ENCODE assay signal across 25 cellular contexts in the genomic region with DNA sequence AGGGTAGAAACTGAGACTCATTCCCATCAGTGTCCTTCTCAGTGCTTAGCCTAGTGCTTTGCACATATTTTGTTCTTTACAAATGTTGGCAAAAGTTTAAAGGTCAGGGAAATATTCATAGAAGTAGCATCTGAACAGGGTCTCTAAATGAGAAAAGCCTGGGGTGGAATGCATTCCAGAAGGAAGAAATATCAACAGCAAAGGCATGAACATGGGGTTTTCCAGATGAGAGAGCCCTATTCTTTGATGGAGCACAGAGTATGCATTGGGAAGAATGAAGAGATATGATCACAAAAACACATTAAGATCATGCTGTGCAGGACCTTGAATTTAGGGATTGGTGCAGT.
"Had no signal": no experiment of that assay in that cellular context is flagged by ENCODE, and none has a peak within 500 bp of the region (broad histone marks: within the 10 kb centered on the region; RNA-seq: fewer than 3 reads in every experiment).

No MANE protein-coding gene starts in this region.

- H3K4me3 ChIP-seq: breast epithelium, K562, Peyer's patch had no signal

- H3K4me3 Mint-ChIP-seq: activated B cell treated with CpG ODN at 0.5 μM for 24 hours; activated CD4-positive, alpha-beta T cell treated with anti-CD3 and anti-CD28 coated beads, Interleukin-2, amount 10 ng/mL, durations not matched to agents 24 days and 14 days; activated CD8-positive, alpha-beta memory T cell treated with anti-CD3 and anti-CD28 coated beads, Interleukin-2, amount 10 ng/mL, durations not matched to agents 7 days and 5 days; activated naive CD4-positive, alpha-beta T cell treated with anti-CD3 and anti-CD28 coated beads for 36 hours; activated naive CD8-positive, alpha-beta T cell; activated T-helper 17 cell treated with anti-CD3 and anti-CD28 coated beads, Interleukin-2, amount 50 U/mL, for 72 hours; T-helper 17 cell had no signal

- H3K27ac Mint-ChIP-seq: activated B cell treated with CpG ODN at 0.5 μM for 24 hours; activated CD4-positive, alpha-beta T cell treated with anti-CD3 and anti-CD28 coated beads, Interleukin-2, amount 10 ng/mL, durations not matched to agents 24 days and 14 days; activated CD8-positive, alpha-beta memory T cell treated with anti-CD3 and anti-CD28 coated beads, Interleukin-2, amount 10 ng/mL, durations not matched to agents 7 days and 5 days; activated naive CD4-positive, alpha-beta T cell treated with anti-CD3 and anti-CD28 coated beads for 36 hours; activated naive CD8-positive, alpha-beta T cell; activated T-helper 17 cell treated with anti-CD3 and anti-CD28 coated beads, Interleukin-2, amount 50 U/mL, for 72 hours; T-helper 17 cell had no signal

- DNase-seq: activated B cell treated with CpG ODN at 0.5 μM for 24 hours; activated CD4-positive, alpha-beta T cell treated with anti-CD3 and anti-CD28 coated beads for 1 hour; activated CD4-positive, alpha-beta T cell treated with anti-CD3 and anti-CD28 coated beads, Interleukin-2, amount 10 ng/mL, durations not matched to agents 24 days and 14 days; activated CD4-positive, alpha-beta T cell treated with anti-CD3 and anti-CD28 coated beads, Interleukin-2, amount 50 U/mL, for 48 hours; activated CD8-positive, alpha-beta memory T cell treated with anti-CD3 and anti-CD28 coated beads, Interleukin-2, amount 10 ng/mL, durations not matched to agents 7 days and 5 days; activated gamma-delta T cell; activated naive CD4-positive, alpha-beta T cell treated with anti-CD3 and anti-CD28 coated beads for 36 hours; activated T-cell treated with anti-CD3 and anti-CD28 coated beads, Interleukin-2, amount 50 U/mL, for 48 hours; central memory CD4-positive, alpha-beta T cell; Karpas-422; NCI-H1092; NCI-H1417; NCI-H1930; NCI-H2171 treated with DMSO at 0.1 percent for 48 hours; NCI-H526; NCI-H774; Peyer's patch; SHP77; T-helper 17 cell; T-helper 9 cell had no signal

- H3K27me3 Mint-ChIP-seq: activated naive CD8-positive, alpha-beta T cell had no signal

- H3K27me3 ChIP-seq: breast epithelium, Peyer's patch had no signal

- ATAC-seq: activated CD8-positive, alpha-beta memory T cell treated with anti-CD3 and anti-CD28 coated beads, Interleukin-2, amount 10 ng/mL, durations not matched to agents 7 days and 5 days; activated T-helper 17 cell treated with anti-CD3 and anti-CD28 coated beads, Interleukin-2, amount 50 U/mL, for 72 hours; K562; T-helper 17 cell had no signal

- H3K27ac ChIP-seq: breast epithelium, Peyer's patch, RWPE1 had no signal

- H3K4me1 ChIP-seq: Peyer's patch had no signal

- H3K4me1 Mint-ChIP-seq: activated B cell treated with CpG ODN at 0.5 μM for 24 hours; activated CD4-positive, alpha-beta T cell treated with anti-CD3 and anti-CD28 coated beads, Interleukin-2, amount 10 ng/mL, durations not matched to agents 24 days and 14 days; activated CD8-positive, alpha-beta memory T cell treated with anti-CD3 and anti-CD28 coated beads, Interleukin-2, amount 10 ng/mL, durations not matched to agents 7 days and 5 days; activated T-helper 17 cell treated with anti-CD3 and anti-CD28 coated beads, Interleukin-2, amount 50 U/mL, for 72 hours had no signal

- H3K9me3 ChIP-seq: breast epithelium, Peyer's patch had no signal

- H3K36me3 Mint-ChIP-seq: activated CD8-positive, alpha-beta memory T cell treated with anti-CD3 and anti-CD28 coated beads, Interleukin-2, amount 10 ng/mL, durations not matched to agents 7 days and 5 days; activated naive CD8-positive, alpha-beta T cell had no signal

- H3K36me3 ChIP-seq: breast epithelium, Peyer's patch had no signal

- H3K9me3 Mint-ChIP-seq: activated B cell treated with CpG ODN at 0.5 μM for 24 hours; activated CD4-positive, alpha-beta T cell treated with anti-CD3 and anti-CD28 coated beads, Interleukin-2, amount 10 ng/mL, durations not matched to agents 24 days and 14 days; activated naive CD4-positive, alpha-beta T cell treated with anti-CD3 and anti-CD28 coated beads for 36 hours; activated T-helper 17 cell treated with anti-CD3 and anti-CD28 coated beads, Interleukin-2, amount 50 U/mL, for 72 hours had no signal

- FAIRE-seq: K562 had no signal
